Comparison of ENCODE assay signal across 13 cellular contexts in genomic region chr3:147411777-147412176, GRCh38. TPM values are rescaled to one million over a fixed set of nuclear protein-coding genes. Genes with fewer than 3 reads are reported as not detected.
A peak's percentile ranks its signal among the peaks of the same experiment; 100 is the strongest.
DNase-seq lines count a peak whose midpoint lies in the region; ATAC-seq and TF ChIP-seq lines count a peak whose summit lies in the region.
"Had no signal": no experiment of that assay in that cellular context is flagged by ENCODE, and none has a peak within 500 bp of the region (broad histone marks: within the 10 kb centered on the region; RNA-seq: fewer than 3 reads in every experiment).

No MANE protein-coding gene starts in this region.

- H3K4me3 Mint-ChIP-seq in GM23338 (peak overlapping the region; percentile 65; the same call in 2 of the 3 replicates), brain (peak overlapping the region; percentile 71 to 98 (median 87))
- H3K4me3 Mint-ChIP-seq in naive thymus-derived CD4-positive, alpha-beta T cell = peak overlapping the region in 7 of 10 donors; percentile 8 to 80 (median 67)

- no peak for DNase-seq in AG10803 (ENCODE audit: low read depth)
- DNase-seq in GM23338 (ENCODE audit: low spot score) = peak; percentile 49
- DNase-seq in naive thymus-derived CD4-positive, alpha-beta T cell = no peak
- DNase-seq in hepatocyte (ENCODE audit: low spot score) = no peak
- no peak for DNase-seq in superior temporal gyrus (ENCODE audit: extremely low spot score)
- no peak for DNase-seq in H4 (ENCODE audit: low spot score)
- DNase-seq: cerebellar nuclear complex; MM.1S; stimulated activated naive CD4-positive, alpha-beta T cell treated with Interleukin-2 at 50 U/mL for 16 hours had no signal

- intact Hi-C loops in naive thymus-derived CD4-positive, alpha-beta T cell (cut with micrococcal nuclease) = loop anchor here in 1 of 2 donors (1.0 to 5.0 kb wide), 2 partner anchors 20 to 54 kb away; no protein-coding TSS in a partner anchor

- H4K20me1 ChIP-seq in GM23338 (replicated peaks; ENCODE audit: insufficient read depth) (no peaks in the 10 kb centered on the region; the same call in 1 of the 2 replicates), hepatocyte (ENCODE audit: insufficient read depth, poor library complexity, severe bottlenecking) (no peaks in the 10 kb centered on the region)

- CTCF ChIA-PET in naive thymus-derived CD4-positive, alpha-beta T cell (lab: Charles Lee) = no interaction called here

- H3K36me3 ChIP-seq in GM23338 (ENCODE audit: insufficient read depth) (no peaks in the 10 kb centered on the region), hepatocyte (replicated peaks; ENCODE audit: insufficient read depth, low read depth) (no peaks in the 10 kb centered on the region)
- H3K36me3 ChIP-seq in naive thymus-derived CD4-positive, alpha-beta T cell (ENCODE audit: control insufficient read depth in 2 of 3, insufficient read depth in 3 of 3, low read length in 3 of 3) = no peaks in the 10 kb centered on the region
- H3K36me3 ChIP-seq: neutrophil had no signal

- H3K27me3 ChIP-seq in GM23338 (ENCODE audit: insufficient read depth) = peaks cover 98% of the 10 kb centered on the region
- H3K27me3 ChIP-seq in naive thymus-derived CD4-positive, alpha-beta T cell (ENCODE audit: control insufficient read depth in 2 of 2, insufficient read depth in 2 of 2, low read length in 2 of 2) = peaks cover 0 to 32% of the 10 kb centered on the region in 2 donors
- H3K27me3 ChIP-seq in hepatocyte = peaks cover 98% of the 10 kb centered on the region

- H3K79me2 ChIP-seq in GM23338 (replicated peaks; ENCODE audit: insufficient read depth) (no peaks in the 10 kb centered on the region), hepatocyte (no peaks in the 10 kb centered on the region)

- H2AFZ ChIP-seq in GM23338 = no peak overlapping the region
- no peak overlapping the region for H2AFZ ChIP-seq in hepatocyte

- ATAC-seq in GM23338 = no peak
- no peak for ATAC-seq in naive thymus-derived CD4-positive, alpha-beta T cell
- no peak for ATAC-seq in SK-N-SH treated with all-trans-retinoic acid at 6 μM for 48 hours

- H3K4me2 ChIP-seq in GM23338 (peak overlapping the region; percentile 95), hepatocyte (no peak overlapping the region)

- H3K4me1 ChIP-seq in GM23338 (ENCODE audit: insufficient read depth) (peaks cover 80% of the 10 kb centered on the region), hepatocyte (ENCODE audit: insufficient read depth) (peaks cover 25% of the 10 kb centered on the region)
- peaks cover 0 to 5% of the 10 kb centered on the region in 2 donors for H3K4me1 ChIP-seq in naive thymus-derived CD4-positive, alpha-beta T cell (ENCODE audit: control insufficient read depth in 2 of 2, insufficient read depth in 2 of 2, low read length in 2 of 2)

- H3F3A ChIP-seq in GM23338 (replicated peaks; ENCODE audit: low read depth) = peaks cover 44% of the 10 kb centered on the region

- H3K27ac Mint-ChIP-seq in GM23338 (no peak overlapping the region), brain (peak overlapping the region; percentile 17 to 99 (median 98))
- peak overlapping the region in 2 of 9 donors; percentile 65 to 77 for H3K27ac Mint-ChIP-seq in naive thymus-derived CD4-positive, alpha-beta T cell

- H3K9me3 Mint-ChIP-seq in GM23338 (peaks cover 15% of the 10 kb centered on the region), brain (peaks cover 2 to 36% (median 9%) of the 10 kb centered on the region in 5 experiments)
- peaks cover 7 to 68% (median 28%) of the 10 kb centered on the region in 11 donors for H3K9me3 Mint-ChIP-seq in naive thymus-derived CD4-positive, alpha-beta T cell

- TF ChIP-seq CTCF in AG10803 (conservative IDR thresholded peaks at IDR 0.05; ENCODE audit: low read length) = no peak
- TF ChIP-seq CTCF in GM23338 (conservative IDR thresholded peaks at IDR 0.05; ENCODE audit: low read depth in 2 of 2) = no peak
- no peak for TF ChIP-seq CTCF in brain (conservative IDR thresholded peaks at IDR 0.05)
- TF ChIP-seq CTCF in hepatocyte (IDR thresholded peaks at IDR 0.05; ENCODE audit: poor library complexity) = no peak

- POLR2A ChIA-PET in naive thymus-derived CD4-positive, alpha-beta T cell (lab: Charles Lee) = no interaction called here

- H3K36me3 Mint-ChIP-seq in GM23338 (ENCODE audit: low read depth) (no peaks in the 10 kb centered on the region), brain (peaks cover 46% of the 10 kb centered on the region)
- H3K36me3 Mint-ChIP-seq in naive thymus-derived CD4-positive, alpha-beta T cell = peaks cover 0 to 17% (median 10%) of the 10 kb centered on the region in 5 donors

- H3K9me2 ChIP-seq in GM23338 (ENCODE audit: insufficient read depth) (no peaks in the 10 kb centered on the region), hepatocyte (replicated peaks; ENCODE audit: insufficient read depth) (no peaks in the 10 kb centered on the region)

- 3% methylated on average over 17 of the region's 17 CpGs for WGBS in hepatocyte (ENCODE audit: low lambda C conversion rate, missing lambda C conversion rate)

- H3K9me3 ChIP-seq in naive thymus-derived CD4-positive, alpha-beta T cell (ENCODE audit: control insufficient read depth in 2 of 3, low read length in 3 of 3) = no peaks in the 10 kb centered on the region
- no peaks in the 10 kb centered on the region for H3K9me3 ChIP-seq in hepatocyte (ENCODE audit: low read depth)

- peak overlapping the region; percentile 66 for H3K4me3 ChIP-seq in AG10803 (ENCODE audit: low read length)
- H3K4me3 ChIP-seq in GM23338 = peak overlapping the region; percentile 71; the same call in 1 of the 2 replicates
- H3K4me3 ChIP-seq in naive thymus-derived CD4-positive, alpha-beta T cell (ENCODE audit: low read length) = no peak overlapping the region
- H3K4me3 ChIP-seq in hepatocyte = no peak overlapping the region

- H3K4me1 Mint-ChIP-seq in GM23338 (peaks cover 65% of the 10 kb centered on the region), brain (peaks cover 69% of the 10 kb centered on the region)
- H3K4me1 Mint-ChIP-seq in naive thymus-derived CD4-positive, alpha-beta T cell = peaks cover 14 to 57% (median 34%) of the 10 kb centered on the region in 7 donors

- H3K27ac ChIP-seq in GM23338 (ENCODE audit: low read depth) (no peak overlapping the region), hepatocyte (no peak overlapping the region)
- no peak overlapping the region for H3K27ac ChIP-seq in naive thymus-derived CD4-positive, alpha-beta T cell (ENCODE audit: low read depth, low read length)
- H3K27ac ChIP-seq: neutrophil had no signal

- H3K27me3 Mint-ChIP-seq in GM23338 (ENCODE audit: insufficient read depth, low read depth, poor library complexity) = peaks cover 97% of the 10 kb centered on the region
- H3K27me3 Mint-ChIP-seq in brain = peaks cover 97% of the 10 kb centered on the region
- H3K27me3 Mint-ChIP-seq in naive thymus-derived CD4-positive, alpha-beta T cell = peaks cover 77 to 85% (median 84%) of the 10 kb centered on the region in 5 donors

TF ChIP-seq in GM23338, 12 proteins besides CTCF, POLR2A, EP300 and RAD21:
- TF ChIP-seq EZH2phosphoT487 (IDR thresholded peaks at IDR 0.05; ENCODE audit: unreplicated experiment) = peak; percentile 85
- TF ChIP-seq EZH2 (IDR thresholded peaks at IDR 0.05; ENCODE audit: low read depth, unreplicated experiment) = peak; percentile 68
- TF ChIP-seq STAT1 (IDR thresholded peaks at IDR 0.05; ENCODE audit: unreplicated experiment) = no peak
TF ChIP-seq in GM23338: peak in this region for 2.

TF ChIP-seq in SK-N-SH treated with all-trans-retinoic acid at 6 μM for 48 hours, 23 proteins besides CTCF, POLR2A, EP300 and RAD21:
- no peak for TF ChIP-seq ZC3H10 (CRISPR knock-in tag; IDR thresholded peaks at IDR 0.05)
- no peak for TF ChIP-seq RARB (CRISPR knock-in tag; IDR thresholded peaks at IDR 0.05)
- no peak for TF ChIP-seq TOX (CRISPR knock-in tag; IDR thresholded peaks at IDR 0.05; ENCODE audit: borderline replicate concordance)
- TF ChIP-seq CSDC2 (CRISPR knock-in tag; IDR thresholded peaks at IDR 0.05) = no peak
- TF ChIP-seq OSR1 (CRISPR knock-in tag; IDR thresholded peaks at IDR 0.05) = no peak
- TF ChIP-seq ISL1 (CRISPR knock-in tag; IDR thresholded peaks at IDR 0.05) = no peak
- no peak for TF ChIP-seq GLIS3 (CRISPR knock-in tag; IDR thresholded peaks at IDR 0.05)
- TF ChIP-seq ZNF565 (CRISPR knock-in tag; conservative IDR thresholded peaks at IDR 0.05; ENCODE audit: low read depth) = no peak
- TF ChIP-seq BACH2 (CRISPR knock-in tag; IDR thresholded peaks at IDR 0.05; ENCODE audit: borderline replicate concordance) = no peak
- TF ChIP-seq CSRNP3 (CRISPR knock-in tag; IDR thresholded peaks at IDR 0.05) = no peak
- TF ChIP-seq ZNF70 (CRISPR knock-in tag; IDR thresholded peaks at IDR 0.05) = no peak

RNA-seq across cellular contexts. Expression of gene ZIC1, which starts 2.6 kb away (rescaled TPM):
- 0.19 and 0.21 TPM in 2 replicates for total RNA-seq in GM23338 (2014; rRNA removed; shearing (Covaris generic))
- polyA plus RNA-seq in GM23338 (2016; fragmentation: Nextera tagmentation; extraction: Ambion mirVana) (0.95 and 1.4 TPM in 2 replicates), brain (ENCODE audit: insufficient read depth, low read depth, low replicate concordance) (13.4 TPM), hepatocyte (not detected in 2 replicates)
- not detected for total RNA-seq in naive thymus-derived CD4-positive, alpha-beta T cell
- polyA plus RNA-seq in naive thymus-derived CD4-positive, alpha-beta T cell = not detected
- total RNA-seq in hepatocyte = 0.10 TPM in 1 of 2 replicates, not detected in the other
- 20.8 and 34.1 TPM in 2 replicates for total RNA-seq in H4 (2014; rRNA removed; shearing (Covaris generic))
- total RNA-seq: kidney had no signal

RNA-seq across cellular contexts. Expression of gene ZIC4, which starts 5.4 kb away (rescaled TPM):
- total RNA-seq in GM23338 (2014; rRNA removed; shearing (Covaris generic)) = not detected in 2 replicates
- polyA plus RNA-seq in GM23338 (2016; fragmentation: Nextera tagmentation; extraction: Ambion mirVana) = 0.12 TPM in 1 of 2 replicates, not detected in the other
- polyA plus RNA-seq in brain (ENCODE audit: insufficient read depth, low read depth, low replicate concordance) = 0.49 TPM
- total RNA-seq in naive thymus-derived CD4-positive, alpha-beta T cell = not detected
- not detected for polyA plus RNA-seq in naive thymus-derived CD4-positive, alpha-beta T cell
- total RNA-seq in hepatocyte = 0.08 and 0.17 TPM in 2 replicates
- polyA plus RNA-seq in hepatocyte = not detected in 2 replicates
- 0.21 TPM in 1 of 2 replicates, not detected in the other for total RNA-seq in H4 (2014; rRNA removed; shearing (Covaris generic))
- total RNA-seq: kidney had no signal

Comparison
In these comparisons a context has a peak if more than half of its experiments do, and no peak if none do; other contexts are left out.
1. H3K4me3 ChIP-seq: peak in AG10803 (single experiment) and GM23338 (single experiment); none in naive thymus-derived CD4-positive, alpha-beta T cell (single experiment) and hepatocyte (single experiment).
2. RNA of gene ZIC1, which starts 2.6 kb away (total RNA-seq): 20.8 to 34.1 TPM in H4; 0.19 to 0.21 TPM in GM23338, 0.10 TPM in hepatocyte and not detected in naive thymus-derived CD4-positive, alpha-beta T cell; every median in the first group is over 10 times any median in the second.
3. Peak in every context shown above with its lines, with median percentiles within 50 percentile points of each other: H3K4me3 Mint-ChIP-seq.